Comparison of ENCODE assay signal across 23 cellular contexts in genomic region chr1:31447210-31447609, GRCh38. TPM values are rescaled to one million over a fixed set of nuclear protein-coding genes. Genes with fewer than 3 reads are reported as not detected.
DNase-seq lines count a peak whose midpoint lies in the region; ATAC-seq and TF ChIP-seq lines count a peak whose summit lies in the region.
"Had no signal": no experiment of that assay in that cellular context is flagged by ENCODE, and none has a peak within 500 bp of the region (broad histone marks: within the 10 kb centered on the region; RNA-seq: fewer than 3 reads in every experiment).

No MANE protein-coding gene starts in this region.

- H3K36me3 Mint-ChIP-seq in progenitor cell of endocrine pancreas (ENCODE audit: insufficient read depth): no peaks in the 10 kb centered on the region

- H3K9me3 Mint-ChIP-seq in progenitor cell of endocrine pancreas (ENCODE audit: low read depth): peaks cover 24% of the 10 kb centered on the region

- H3K27ac Mint-ChIP-seq in progenitor cell of endocrine pancreas: peak overlapping the region; percentile 11
- H3K27ac Mint-ChIP-seq: activated CD4-positive, alpha-beta T cell treated with anti-CD3 and anti-CD28 coated beads, Interleukin-2, amount 10 ng/mL, durations not matched to agents 24 days and 14 days; CD4-positive, alpha-beta T cell; naive thymus-derived CD4-positive, alpha-beta T cell had no signal

- H3K4me3 Mint-ChIP-seq in progenitor cell of endocrine pancreas (ENCODE audit: low read depth): no peak overlapping the region
- H3K4me3 Mint-ChIP-seq: activated CD4-positive, alpha-beta T cell treated with anti-CD3 and anti-CD28 coated beads, Interleukin-2, amount 10 ng/mL, durations not matched to agents 24 days and 14 days; activated T-cell treated with anti-CD3 and anti-CD28 coated beads, Interleukin-2, amount 50 U/mL, for 4 hours; CD4-positive, alpha-beta T cell; naive thymus-derived CD4-positive, alpha-beta T cell had no signal

- H3K4me1 Mint-ChIP-seq in progenitor cell of endocrine pancreas (ENCODE audit: low read depth): peaks cover 15% of the 10 kb centered on the region
- H3K4me1 Mint-ChIP-seq: activated CD4-positive, alpha-beta T cell treated with anti-CD3 and anti-CD28 coated beads, Interleukin-2, amount 10 ng/mL, durations not matched to agents 24 days and 14 days; naive thymus-derived CD4-positive, alpha-beta T cell had no signal

- no peaks in the 10 kb centered on the region for H3F3A ChIP-seq in Loucy (ENCODE audit: low read depth)

- no peaks in the 10 kb centered on the region for H3K36me3 ChIP-seq in Loucy (ENCODE audit: insufficient read depth, low read length)
- H3K36me3 ChIP-seq: suprapubic skin had no signal

- TF ChIP-seq CTCF in Loucy (conservative IDR thresholded peaks at IDR 0.05; ENCODE audit: low read length) (peak; percentile 17; the same call in 1 of the 2 replicates), progenitor cell of endocrine pancreas (IDR thresholded peaks at IDR 0.05; ENCODE audit: unreplicated experiment) (no peak)

- H3K9me3 ChIP-seq in Loucy (ENCODE audit: insufficient read depth, low read depth, low read length): no peaks in the 10 kb centered on the region; the same call in 1 of the 2 replicates
- H3K9me3 ChIP-seq: body of pancreas, psoas muscle had no signal

- peaks cover 3% of the 10 kb centered on the region for H3K27me3 Mint-ChIP-seq in progenitor cell of endocrine pancreas

- no peaks in the 10 kb centered on the region for H3K79me2 ChIP-seq in Loucy (ENCODE audit: insufficient read depth, low read length)

- peak in 2 of 3 experiments; percentile 12 to 39 for DNase-seq in NCI-H1417 (lab: John Stamatoyannopoulos, UW)
- no peak for DNase-seq in NCI-H1417 treated with DMSO at 0.1 percent for 48 hours (lab: John Stamatoyannopoulos, UW)
- DNase-seq in SK-MEL-5 (ENCODE audit: low read depth, low spot score): peak; percentile 39
- DNase-seq in progenitor cell of endocrine pancreas (ENCODE audit: low spot score, unreplicated experiment): no peak
- DNase-seq: activated CD4-positive, alpha-beta T cell treated with anti-CD3 and anti-CD28 coated beads, Interleukin-2, amount 10 ng/mL, durations not matched to agents 24 days and 14 days; activated T-cell treated with anti-CD3 and anti-CD28 coated beads, Interleukin-2, amount 50 U/mL, for 4 hours; body of pancreas; CD4-positive, alpha-beta T cell; cerebellar nuclear complex; H7; Karpas-422; midbrain; naive thymus-derived CD4-positive, alpha-beta T cell; NCI-H2171; NCI-H526; nucleus accumbens; psoas muscle; stimulated activated naive CD4-positive, alpha-beta T cell had no signal

- no peaks in the 10 kb centered on the region for H4K20me1 ChIP-seq in Loucy (ENCODE audit: insufficient read depth, low read length, poor library complexity, severe bottlenecking)

- no peaks in the 10 kb centered on the region for H3K9me2 ChIP-seq in Loucy (replicated peaks; ENCODE audit: low read depth, low read length)

- no peaks in the 10 kb centered on the region for H3K27me3 ChIP-seq in Loucy (ENCODE audit: insufficient read depth, low read length, poor library complexity, severe bottlenecking)
- H3K27me3 ChIP-seq: body of pancreas had no signal

- H3K9ac ChIP-seq in Loucy (ENCODE audit: low read depth, low read length, poor library complexity, severe bottlenecking): no peak overlapping the region

- in situ Hi-C loops in SK-MEL-5 (cut with HindIII; ENCODE audit: low pct_unique_long_range_greater_than_20kb, low sequenced_read_pairs): no loop called here

- H3K4me1 ChIP-seq in Loucy (ENCODE audit: insufficient read depth, low read length, poor library complexity, severe bottlenecking): no peaks in the 10 kb centered on the region
- H3K4me1 ChIP-seq: psoas muscle, suprapubic skin had no signal

- no peak overlapping the region for H3K4me2 ChIP-seq in Loucy (ENCODE audit: low read depth, low read length, poor library complexity, severe bottlenecking)

- no peak for ATAC-seq in GM21576 (IDR thresholded peaks at IDR 0.05; ENCODE audit: unreplicated experiment)
- ATAC-seq in GM19463 (IDR thresholded peaks at IDR 0.05; ENCODE audit: unreplicated experiment): no peak
- ATAC-seq in HG02938 (IDR thresholded peaks at IDR 0.05; ENCODE audit: unreplicated experiment): no peak
- ATAC-seq: activated T-cell treated with anti-CD3 and anti-CD28 coated beads, Interleukin-2, amount 50 U/mL, for 4 hours; body of pancreas; naive thymus-derived CD4-positive, alpha-beta T cell; psoas muscle had no signal

- H3K4me3 ChIP-seq in Loucy (ENCODE audit: low read length, poor library complexity, severe bottlenecking): no peak overlapping the region
- H3K4me3 ChIP-seq: body of pancreas, psoas muscle, suprapubic skin had no signal

- no peak overlapping the region for H2AFZ ChIP-seq in Loucy (ENCODE audit: low read length)

RNA-seq across cellular contexts. Expression of gene SERINC2, which starts 34.2 kb away (rescaled TPM):
- total RNA-seq in SK-MEL-5 (2014; rRNA removed; shearing (Covaris generic)): 6.6 and 8.1 TPM in 2 replicates
- polyA plus RNA-seq in SK-MEL-5 (2015; cell fraction: cytosol; rRNA removed): 28.1 and 37.0 TPM in 2 replicates
- polyA plus RNA-seq in SK-MEL-5 (2015; cell fraction: nucleus; rRNA removed): 10.6 and 11.0 TPM in 2 replicates
- 58.8 and 65.7 TPM in 2 replicates for total RNA-seq in progenitor cell of endocrine pancreas
- total RNA-seq: activated CD4-positive, alpha-beta T cell treated with anti-CD3 and anti-CD28 coated beads, Interleukin-2, amount 10 ng/mL, durations not matched to agents 24 days and 14 days had no signal
- polyA plus RNA-seq: naive thymus-derived CD4-positive, alpha-beta T cell had no signal

Comparison
In these comparisons a context has a peak if more than half of its experiments do, and no peak if none do; other contexts are left out.
1. DNase-seq: peak in NCI-H1417 (2 of 3) and SK-MEL-5 (single experiment); none in NCI-H1417 treated with DMSO at 0.1 percent for 48 hours (single experiment) and progenitor cell of endocrine pancreas (single experiment).